In the genomic region with DNA sequence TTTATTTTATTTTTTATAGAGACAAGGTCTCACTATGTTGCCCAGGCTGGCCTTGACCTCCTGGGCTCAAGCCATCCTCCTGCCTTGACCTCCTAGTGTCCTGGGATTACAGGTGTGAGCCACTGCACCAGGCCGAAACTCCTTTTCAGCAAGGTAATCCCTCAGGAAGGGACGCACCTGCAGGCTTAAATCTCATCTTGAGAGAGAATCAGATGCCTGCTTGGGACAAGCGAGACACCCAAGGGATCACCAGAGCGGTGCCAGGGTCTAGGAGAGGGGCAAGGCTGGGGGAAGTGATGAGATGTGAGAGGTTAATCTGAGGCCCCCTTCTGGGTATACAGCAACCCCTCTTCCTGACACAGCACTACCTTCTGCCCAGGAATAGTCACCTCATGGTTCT, we compare ENCODE assay signal across 17 cellular contexts. TPM values are rescaled to one million over a fixed set of nuclear protein-coding genes. Genes with fewer than 3 reads are reported as not detected.
DNase-seq lines count a peak whose midpoint lies in the region; ATAC-seq and TF ChIP-seq lines count a peak whose summit lies in the region.
"Had no signal": no experiment of that assay in that cellular context is flagged by ENCODE, and none has a peak within 500 bp of the region (broad histone marks: within the 10 kb centered on the region; RNA-seq: fewer than 3 reads in every experiment).

No MANE protein-coding gene starts in this region.

- no TSS peak for BruUV-seq in IMR-90 (replicated peaks; lab: Mats Ljungman, UMichigan)

- no peak overlapping the region for H2AFZ ChIP-seq in IMR-90 (replicated peaks; ENCODE audit: low read length, poor library complexity)

- no peak for TF ChIP-seq RAD21 in IMR-90 (IDR thresholded peaks at IDR 0.05; ENCODE audit: low read length)

- H2BK15ac ChIP-seq in IMR-90 (ENCODE audit: low read depth, low read length): no peak overlapping the region

- POLR2A ChIA-PET in IMR-90 (lab: Charles Lee; ENCODE audit: unreplicated experiment) (no interaction called here), WTC11 (lab: Charles Lee) (no interaction called here)

- peaks cover 7% of the 10 kb centered on the region for H3K27me3 Mint-ChIP-seq in WTC11 (ENCODE audit: low read depth)

- no peak for ATAC-seq in IMR-90 (ENCODE audit: low read depth)
- ATAC-seq in WTC11: no peak
- ATAC-seq in HG03159 (IDR thresholded peaks at IDR 0.05; ENCODE audit: unreplicated experiment): no peak
- ATAC-seq: CD8-positive, alpha-beta T cell had no signal

- H3K4me3 ChIP-seq in IMR-90 (ENCODE audit: insufficient read depth, low read depth, low read length): no peak overlapping the region
- no peak overlapping the region for H3K4me3 ChIP-seq in spleen
- H3K4me3 ChIP-seq: BLaER1 treated with 17β-estradiol and CSF1 and Interleukin-3, amounts not matched to agents 10 nM and 100 nM had no signal

- no peak overlapping the region for H3K23ac ChIP-seq in IMR-90 (ENCODE audit: low read depth, low read length)

- peaks cover 10% of the 10 kb centered on the region for H3K4me1 Mint-ChIP-seq in WTC11

- no peaks in the 10 kb centered on the region for H3K4me1 ChIP-seq in IMR-90 (ENCODE audit: control insufficient read depth, insufficient read depth, low read length)
- H3K4me1 ChIP-seq in spleen: peaks cover 0 to 22% (median 11%) of the 10 kb centered on the region in 6 donors

- 92% methylated on average over 2 of the region's 4 CpGs; no CpG with 5 or more reads in 1 of the 2 experiments for WGBS in IMR-90 (ENCODE audit: extremely low coverage in 2 of 2, insufficient read length in 1 of 2), 2 experiments
- 83 to 97% (median 95%) methylated on average over 4 of the region's 4 CpGs for WGBS in spleen, 5 donors

- H2BK5ac ChIP-seq in IMR-90 (ENCODE audit: low read depth, low read length, poor library complexity, severe bottlenecking): no peak overlapping the region

- peaks cover 7 to 14% of the 10 kb centered on the region in 2 experiments; a peak in 3 of 4 replicates for H3K79me1 ChIP-seq in IMR-90 (ENCODE audit: low read depth in 1 of 2, low read length in 2 of 2)

- no peak overlapping the region for H4K91ac ChIP-seq in IMR-90 (ENCODE audit: insufficient read depth, low read depth, low read length)

- H3K9me3 ChIP-seq in IMR-90 (ENCODE audit: control insufficient read depth, insufficient read depth, low read length): no peaks in the 10 kb centered on the region
- no peaks in the 10 kb centered on the region for H3K9me3 ChIP-seq in spleen
- H3K9me3 ChIP-seq: Caco-2 had no signal

- H3K18ac ChIP-seq in IMR-90 (ENCODE audit: low read depth, low read length): no peak overlapping the region

- H3K36me3 ChIP-seq in IMR-90 (ENCODE audit: control insufficient read depth, insufficient read depth, low read length): no peaks in the 10 kb centered on the region
- no peaks in the 10 kb centered on the region for H3K36me3 ChIP-seq in spleen
- H3K36me3 ChIP-seq: BLaER1 treated with 17β-estradiol and CSF1 and Interleukin-3, amounts not matched to agents 10 nM and 100 nM had no signal

- H3K56ac ChIP-seq in IMR-90 (ENCODE audit: extremely low read depth, insufficient read depth, low read length): no peak overlapping the region

- no peak overlapping the region for H2BK20ac ChIP-seq in IMR-90 (ENCODE audit: low read depth, low read length)

- H3K9me3 Mint-ChIP-seq in WTC11: no peaks in the 10 kb centered on the region
- H3K9me3 Mint-ChIP-seq: CD4-positive, alpha-beta T cell; CD8-positive, alpha-beta T cell had no signal

- H2BK120ac ChIP-seq in IMR-90 (ENCODE audit: low read depth, low read length): no peak overlapping the region

- H3K27ac ChIP-seq in IMR-90 (ENCODE audit: insufficient read depth, low read length) (no peak overlapping the region), spleen (no peak overlapping the region)
- H3K27ac ChIP-seq: BLaER1 treated with 17β-estradiol and CSF1 and Interleukin-3, amounts not matched to agents 10 nM and 100 nM; C4-2B had no signal

- in situ Hi-C loops in IMR-90 (cut with MboI; ENCODE audit: low sequenced_read_pairs): loop anchor here (25.0 kb wide), 1 partner anchor 785 kb away; no protein-coding TSS in a partner anchor

- H4K8ac ChIP-seq in IMR-90 (ENCODE audit: low read depth in 2 of 2, low read length in 2 of 2): no peak overlapping the region

- H3K9ac ChIP-seq in IMR-90 (ENCODE audit: low read depth, low read length): no peak overlapping the region
- H3K9ac ChIP-seq: BLaER1 treated with 17β-estradiol and CSF1 and Interleukin-3, amounts not matched to agents 10 nM and 100 nM had no signal

- H3K9me1 ChIP-seq in IMR-90 (ENCODE audit: insufficient read depth, low read length): peaks cover 6% of the 10 kb centered on the region; the same call in 1 of the 2 replicates

- peak overlapping the region; percentile 24 for H2AK9ac ChIP-seq in IMR-90 (replicated peaks; ENCODE audit: low read depth, low read length, poor library complexity)

- CTCF ChIA-PET in IMR-90 (lab: Yijun Ruan, JAX) (no interaction called here), WTC11 (lab: Charles Lee) (no interaction called here)

- TF ChIP-seq CTCF in IMR-90 (conservative IDR thresholded peaks at IDR 0.05; ENCODE audit: low read depth, low read length): no peak
- no peak for TF ChIP-seq CTCF in WTC11 (IDR thresholded peaks at IDR 0.05)
- TF ChIP-seq CTCF in spleen (IDR thresholded peaks at IDR 0.05 in 8 of 11, conservative IDR thresholded peaks at IDR 0.05 in 3 of 11): no peak

- no peak overlapping the region for H4K5ac ChIP-seq in IMR-90 (ENCODE audit: low read depth, low read length)

- no peaks in the 10 kb centered on the region for H3K36me3 Mint-ChIP-seq in WTC11
- H3K36me3 Mint-ChIP-seq: CD8-positive, alpha-beta T cell had no signal

- no peak for TF ChIP-seq POLR2A in IMR-90 (IDR thresholded peaks at IDR 0.05; ENCODE audit: low read depth, low read length)
- TF ChIP-seq POLR2A in spleen (IDR thresholded peaks at IDR 0.05): no peak

- H3K4me2 ChIP-seq in IMR-90 (ENCODE audit: low read depth, low read length): no peak overlapping the region

- dilution Hi-C loops in IMR-90 (cut with HindIII; ENCODE audit: low sequenced_read_pairs, unreplicated experiment): no loop called here

- H3K4ac ChIP-seq in IMR-90 (ENCODE audit: low read depth, low read length): no peak overlapping the region

- no peaks in the 10 kb centered on the region for H3K27me3 ChIP-seq in IMR-90 (ENCODE audit: control insufficient read depth, insufficient read depth, low read length)
- peaks cover 0 to 69% (median 8%) of the 10 kb centered on the region in 7 donors for H3K27me3 ChIP-seq in spleen (replicated peaks in 1 of 7)

- intact Hi-C loops in IMR-90 (cut with micrococcal nuclease): no loop called here
- intact Hi-C loops in spleen (cut with DNase I; ENCODE audit: low total_unique reads): no loop called here

- no peak for DNase-seq in IMR-90
- no peak for DNase-seq in WTC11 (ENCODE audit: low spot score)
- peak; percentile 52 for DNase-seq in spleen
- no peak for DNase-seq in SHP77 treated with DMSO at 0.1 percent for 48 hours (lab: John Stamatoyannopoulos, UW)
- DNase-seq: 8988T; ACHN; AML-193; Caco-2; Calu3; CD4-positive, alpha-beta T cell; CD8-positive, alpha-beta T cell; DMS79 treated with DMSO at 0.1 percent for 48 hours; GF-D8 had no signal

- no peak overlapping the region for H3K4me3 Mint-ChIP-seq in WTC11
- H3K4me3 Mint-ChIP-seq: B cell; CD4-positive, alpha-beta T cell; CD8-positive, alpha-beta T cell had no signal

- peaks cover 5% of the 10 kb centered on the region; the same call in 1 of the 2 replicates for H4K20me1 ChIP-seq in IMR-90 (ENCODE audit: insufficient read depth, low read length)
- H4K20me1 ChIP-seq: BLaER1 treated with 17β-estradiol and CSF1 and Interleukin-3, amounts not matched to agents 10 nM and 100 nM had no signal

- H3K27ac Mint-ChIP-seq in WTC11: no peak overlapping the region
- H3K27ac Mint-ChIP-seq: B cell; CD4-positive, alpha-beta T cell; CD8-positive, alpha-beta T cell had no signal

- H3K14ac ChIP-seq in IMR-90 (replicated peaks; ENCODE audit: low read depth, low read length): no peak overlapping the region

- no peak overlapping the region for H2AK5ac ChIP-seq in IMR-90 (ENCODE audit: low read depth, low read length)

TF ChIP-seq in IMR-90, 13 proteins besides CTCF, POLR2A, EP300 and RAD21:
- no peak for TF ChIP-seq SMC3 (IDR thresholded peaks at IDR 0.05; ENCODE audit: low read depth, low read length)
- TF ChIP-seq NFE2L2 (IDR thresholded peaks at IDR 0.05; ENCODE audit: low read depth, low read length): no peak
- TF ChIP-seq MXI1 (IDR thresholded peaks at IDR 0.05; ENCODE audit: borderline replicate concordance, low read depth, low read length): no peak
- no peak for TF ChIP-seq MAZ (IDR thresholded peaks at IDR 0.05; ENCODE audit: borderline replicate concordance, low read depth, low read length)
- TF ChIP-seq CHD1 (IDR thresholded peaks at IDR 0.05; ENCODE audit: low read depth, low read length): no peak
- TF ChIP-seq MAFK (IDR thresholded peaks at IDR 0.05; ENCODE audit: low read depth, low read length): no peak
- TF ChIP-seq BHLHE40 (IDR thresholded peaks at IDR 0.05; ENCODE audit: low read depth, low read length): no peak

TF ChIP-seq in WTC11, 78 proteins besides CTCF, POLR2A, EP300 and RAD21:
- TF ChIP-seq OVOL2 (CRISPR knock-in tag; IDR thresholded peaks at IDR 0.05; ENCODE audit: borderline replicate concordance): no peak
- TF ChIP-seq ZNF121 (CRISPR knock-in tag; IDR thresholded peaks at IDR 0.05): 0 out of 2 replicates have a peak, but pooled peaks have one; percentile 10

RNA-seq across cellular contexts. Expression of a gene that starts 4.0 kb away (rescaled TPM):
- total RNA-seq in IMR-90 (2012; rRNA removed): 22.4 and 23.3 TPM in 2 replicates
- 10.4 and 10.6 TPM in 2 replicates for polyA plus RNA-seq in IMR-90 (2012; rRNA removed)
- 5.8 and 7.8 TPM in 2 replicates for polyA plus RNA-seq in IMR-90 (2012; cell fraction: cytosol; rRNA removed)
- polyA plus RNA-seq in IMR-90 (2012; cell fraction: nucleus; rRNA removed; ENCODE audit: low replicate concordance): 6.6 and 12.1 TPM in 2 replicates
- total RNA-seq in WTC11 (2021): 5.0 to 5.4 TPM (median 5.0 TPM) in 3 replicates
- total RNA-seq in spleen: 10 to 100 TPM in 2 of 7 donors, 1 to 10 TPM in 5; 5.7 to 11.5 (median 9.0) TPM
- 1 to 10 TPM in 1 of 3 donors, under 1 TPM in 2; 0.37 to 1.2 (median 0.76) TPM for polyA plus RNA-seq in spleen

RNA-seq across cellular contexts. Expression of a gene that starts 30.1 kb away (rescaled TPM):
- total RNA-seq in IMR-90 (2012; rRNA removed) (not detected in 2 replicates), WTC11 (2021) (156 to 204 TPM (median 203 TPM) in 3 replicates), spleen (1 to 10 TPM in 2 of 7 donors, under 1 TPM in 5; 0.20 to 2.3 (median 0.47) TPM)
- polyA plus RNA-seq in IMR-90 (2012; rRNA removed) (0.03 TPM in 1 of 2 replicates, not detected in the other), spleen (under 1 TPM; 0.06 to 0.38 (median 0.37) TPM)
- polyA plus RNA-seq in IMR-90 (2012; cell fraction: cytosol; rRNA removed): 0.01 and 0.03 TPM in 2 replicates
- 0.26 and 0.38 TPM in 2 replicates for polyA plus RNA-seq in IMR-90 (2012; cell fraction: nucleus; rRNA removed; ENCODE audit: low replicate concordance)
- total RNA-seq: B cell had no signal

Comparison
In these comparisons a context has a peak if more than half of its experiments do, and no peak if none do; other contexts are left out.
1. RNA of a gene that starts 30.1 kb away (total RNA-seq): 156 to 204 TPM in WTC11; 0.20 to 2.3 TPM in spleen and not detected in IMR-90; every median in the first group is over 10 times any median in the second.